11 cellular contexts compared by ENCODE assay signal in the genomic region with DNA sequence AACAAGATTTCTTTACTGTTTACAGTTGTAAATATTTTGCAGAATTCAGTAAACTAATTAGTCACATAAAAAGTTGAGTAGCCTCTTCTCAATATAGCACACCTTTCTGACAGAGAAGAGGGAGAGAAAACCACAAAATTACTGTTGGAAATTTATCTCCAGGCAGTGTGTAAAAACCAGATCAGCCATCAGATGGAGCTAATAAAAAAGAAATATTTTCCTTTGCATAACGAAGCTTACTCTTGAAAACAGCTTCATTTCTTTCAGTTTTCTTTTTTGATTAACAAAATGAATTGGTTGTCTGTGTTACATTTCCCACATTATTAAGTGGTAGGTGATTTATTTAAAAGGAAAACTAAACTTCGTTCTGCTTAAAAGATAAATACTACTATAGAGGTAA.
DNase-seq lines count a peak whose midpoint lies in the region; ATAC-seq and TF ChIP-seq lines count a peak whose summit lies in the region.
"Had no signal": no experiment of that assay in that cellular context is flagged by ENCODE, and none has a peak within 500 bp of the region (broad histone marks: within the 10 kb centered on the region; RNA-seq: fewer than 3 reads in every experiment).

No MANE protein-coding gene starts in this region.

- H3K36me3 ChIP-seq in BJ (ENCODE audit: control insufficient read depth, insufficient read depth, low read length) (no peaks in the 10 kb centered on the region), HCT116 (ENCODE audit: control insufficient read depth in 1 of 2, insufficient read depth in 2 of 2, low read length in 2 of 2) (no peaks in the 10 kb centered on the region), SU-DHL-6 (ENCODE audit: low read length) (no peaks in the 10 kb centered on the region)
- H3K36me3 ChIP-seq: lower lobe of right lung, prostate gland had no signal

- H4K20me1 ChIP-seq in HCT116 (ENCODE audit: insufficient read depth) (no peaks in the 10 kb centered on the region), SU-DHL-6 (ENCODE audit: low read depth, low read length) (no peaks in the 10 kb centered on the region)

- no peaks in the 10 kb centered on the region for H3K4me1 ChIP-seq in HCT116 (ENCODE audit: control insufficient read depth in 1 of 2, insufficient read depth in 2 of 2, low read length in 2 of 2)
- H3K4me1 ChIP-seq: lower lobe of right lung, prostate gland had no signal

- no peak overlapping the region for H3K4me2 ChIP-seq in HCT116 (ENCODE audit: low read length)
- no peak overlapping the region for H3K4me2 ChIP-seq in SU-DHL-6 (ENCODE audit: low read depth, low read length, poor library complexity, severe bottlenecking)

- H3K9me3 ChIP-seq in HCT116 (ENCODE audit: control insufficient read depth in 1 of 2, insufficient read depth in 1 of 2, low read depth in 1 of 2, low read length in 2 of 2) (no peaks in the 10 kb centered on the region), SU-DHL-6 (ENCODE audit: insufficient read depth, low read length) (no peaks in the 10 kb centered on the region)
- H3K9me3 ChIP-seq: lower lobe of right lung, prostate gland had no signal

- TF ChIP-seq CTCF in BJ (IDR thresholded peaks at IDR 0.05; ENCODE audit: insufficient read depth, low read depth, low read length), result peak; percentile 20; the same call in 1 of the 2 replicates
- peak in 2 of 3 experiments; percentile 28 to 40; a peak in 4 of 6 replicates for TF ChIP-seq CTCF in HCT116 (IDR thresholded peaks at IDR 0.05 in 2 of 3, conservative IDR thresholded peaks at IDR 0.05 in 1 of 3; ENCODE audit: borderline replicate concordance in 1 of 3, insufficient read depth in 1 of 3, low read depth in 2 of 3, low read length in 2 of 3)
- peak; percentile 13 for TF ChIP-seq CTCF in SU-DHL-6 (IDR thresholded peaks at IDR 0.05; ENCODE audit: insufficient read depth, low read length, poor library complexity, severe bottlenecking)
- no peak for TF ChIP-seq CTCF in coronary artery (IDR thresholded peaks at IDR 0.05)

- CTCF ChIA-PET in BJ (lab: Yijun Ruan, JAX) (interaction anchor here (0.8 to 1.8 kb wide), 4 partner anchors 10 to 681 kb away, joined by 3 to 6 read pairs (median 4); no protein-coding TSS in a partner anchor), HCT116 (lab: Charles Lee) (interaction anchor here (0.7 to 1.3 kb wide), 7 partner anchors 8 to 871 kb away, joined by 3 to 7 read pairs (median 4); no protein-coding TSS in a partner anchor)

- H3K9ac ChIP-seq in HCT116 (ENCODE audit: low read length) (no peak overlapping the region), SU-DHL-6 (ENCODE audit: low read length) (no peak overlapping the region)

- H3K27ac Mint-ChIP-seq in activated naive CD4-positive, alpha-beta T cell treated with anti-CD3 and anti-CD28 coated beads, Interleukin-2, amount 50 U/mL, for 72 hours, result no peak overlapping the region
- H3K27ac Mint-ChIP-seq: activated T-cell treated with anti-CD3 and anti-CD28 coated beads, Interleukin-2, amount 50 U/mL, for 24 hours had no signal

- H2AFZ ChIP-seq in HCT116 (ENCODE audit: low read depth, low read length, poor library complexity, severe bottlenecking) (no peak overlapping the region), SU-DHL-6 (ENCODE audit: low read depth, low read length, severe bottlenecking) (peak overlapping the region; percentile 33)

- no peak for DNase-seq in BJ (ENCODE audit: low read depth)
- DNase-seq in HCT116 (ENCODE audit: low read depth, low spot score), result no peak
- DNase-seq in kidney glomerular epithelial cell (lab: John Stamatoyannopoulos, UW), result peak; percentile 25
- no peak for DNase-seq in coronary artery (ENCODE audit: low spot score)
- no peak for DNase-seq in NCI-H128 (lab: John Stamatoyannopoulos, UW; ENCODE audit: unreplicated experiment)
- DNase-seq in activated naive CD4-positive, alpha-beta T cell treated with anti-CD3 and anti-CD28 coated beads, Interleukin-2, amount 50 U/mL, for 72 hours (ENCODE audit: low spot score in 2 of 2), result no peak
- DNase-seq: activated T-cell treated with anti-CD3 and anti-CD28 coated beads, Interleukin-2, amount 50 U/mL, for 24 hours; lower lobe of right lung had no signal

- H3K9me2 ChIP-seq in HCT116 (ENCODE audit: insufficient read depth) (no peaks in the 10 kb centered on the region), SU-DHL-6 (replicated peaks; ENCODE audit: insufficient read depth, low read length) (no peaks in the 10 kb centered on the region)

- no peaks in the 10 kb centered on the region for H3K79me2 ChIP-seq in HCT116 (ENCODE audit: insufficient read depth, low read length)
- H3K79me2 ChIP-seq in SU-DHL-6 (ENCODE audit: insufficient read depth, low read length), result no peaks in the 10 kb centered on the region

- POLR2A ChIA-PET in BJ (lab: Charles Lee), result no interaction called here
- POLR2A ChIA-PET in HCT116 (lab: Charles Lee), result no interaction called here

- H3K27ac ChIP-seq in HCT116 (ENCODE audit: low read depth, low read length), result no peak overlapping the region
- no peak overlapping the region for H3K27ac ChIP-seq in SU-DHL-6 (ENCODE audit: low read depth, low read length)
- no peak overlapping the region for H3K27ac ChIP-seq in coronary artery
- H3K27ac ChIP-seq: lower lobe of right lung, prostate gland had no signal

- no peaks in the 10 kb centered on the region for H3K36me3 Mint-ChIP-seq in activated naive CD4-positive, alpha-beta T cell treated with anti-CD3 and anti-CD28 coated beads, Interleukin-2, amount 50 U/mL, for 72 hours

- no peaks in the 10 kb centered on the region for H3K9me3 Mint-ChIP-seq in activated naive CD4-positive, alpha-beta T cell treated with anti-CD3 and anti-CD28 coated beads, Interleukin-2, amount 50 U/mL, for 72 hours
- H3K9me3 Mint-ChIP-seq: activated T-cell treated with anti-CD3 and anti-CD28 coated beads, Interleukin-2, amount 50 U/mL, for 24 hours had no signal

- TF ChIP-seq POLR2A in HCT116 (IDR thresholded peaks at IDR 0.05; ENCODE audit: borderline replicate concordance, extremely low read depth, insufficient read depth, insufficient read length), result no peak

- peak; percentile 51 for TF ChIP-seq RAD21 in HCT116 (IDR thresholded peaks at IDR 0.05; ENCODE audit: low read depth)

- ATAC-seq in HCT116, result no peak
- no peak for ATAC-seq in activated naive CD4-positive, alpha-beta T cell treated with anti-CD3 and anti-CD28 coated beads, Interleukin-2, amount 50 U/mL, for 72 hours
- no peak for ATAC-seq in GM19324 (IDR thresholded peaks at IDR 0.05; ENCODE audit: low FRiP score, unreplicated experiment)
- ATAC-seq: lower lobe of right lung had no signal

- RAD21 ChIA-PET in HCT116 (lab: Charles Lee; ENCODE audit: low non-redundant PET in 1 of 2, low total read pairs in 2 of 2, uncharacterized antibody in 2 of 2, unreplicated experiment in 2 of 2), result no interaction called here

- no TSS peak for BruUV-seq in HCT116 (replicated peaks; lab: Mats Ljungman, UMichigan)

- intact Hi-C loops in HCT116 (cut with micrococcal nuclease), result no loop called here

- H3F3A ChIP-seq in SU-DHL-6 (ENCODE audit: insufficient read depth), result no peaks in the 10 kb centered on the region

- no peak overlapping the region for H3K4me3 ChIP-seq in BJ (ENCODE audit: low read depth, low read length)
- no peak overlapping the region for H3K4me3 ChIP-seq in HCT116 (replicated peaks in 1 of 2; ENCODE audit: low read depth in 1 of 2, low read length in 2 of 2)
- no peak overlapping the region for H3K4me3 ChIP-seq in SU-DHL-6 (ENCODE audit: insufficient read depth, low read length, poor library complexity, severe bottlenecking)
- H3K4me3 ChIP-seq in coronary artery, result no peak overlapping the region
- H3K4me3 ChIP-seq: lower lobe of right lung, prostate gland had no signal

- H3K27me3 ChIP-seq in BJ (ENCODE audit: control insufficient read depth, insufficient read depth, low read length) (no peaks in the 10 kb centered on the region), HCT116 (ENCODE audit: insufficient read depth, low read length) (no peaks in the 10 kb centered on the region), SU-DHL-6 (ENCODE audit: low read length) (no peaks in the 10 kb centered on the region)

TF ChIP-seq in HCT116, 20 proteins besides CTCF, POLR2A, EP300 and RAD21 (continues in another document):
- TF ChIP-seq MAX (IDR thresholded peaks at IDR 0.05), result no peak
- no peak for TF ChIP-seq EZH2phosphoT487 (IDR thresholded peaks at IDR 0.05; ENCODE audit: borderline replicate concordance)
- TF ChIP-seq EZH2 (IDR thresholded peaks at IDR 0.05), result no peak
- TF ChIP-seq, protein P1, sequence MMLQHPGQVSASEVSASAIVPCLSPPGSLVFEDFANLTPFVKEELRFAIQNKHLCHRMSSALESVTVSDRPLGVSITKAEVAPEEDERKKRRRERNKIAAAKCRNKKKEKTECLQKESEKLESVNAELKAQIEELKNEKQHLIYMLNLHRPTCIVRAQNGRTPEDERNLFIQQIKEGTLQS (IDR thresholded peaks at IDR 0.05), result no peak
- no peak for TF ChIP-seq JUND (IDR thresholded peaks at IDR 0.05)
- TF ChIP-seq ZFX (IDR thresholded peaks at IDR 0.05), result no peak
- TF ChIP-seq ZNF274 (IDR thresholded peaks at IDR 0.05; ENCODE audit: low read depth, low read length), result no peak
- TF ChIP-seq SRF (IDR thresholded peaks at IDR 0.05; ENCODE audit: low read depth), result no peak
- no peak for TF ChIP-seq EGR1 (IDR thresholded peaks at IDR 0.05; ENCODE audit: low read depth)
- no peak for TF ChIP-seq POLR2AphosphoS5 (IDR thresholded peaks at IDR 0.05; ENCODE audit: low read depth, low read length)
- no peak for TF ChIP-seq TCF7L2 (IDR thresholded peaks at IDR 0.05; ENCODE audit: borderline replicate concordance, extremely low read depth, insufficient read depth, insufficient read length)
- TF ChIP-seq ZBTB33 (IDR thresholded peaks at IDR 0.05; ENCODE audit: extremely low read depth, insufficient replicate concordance, low read length), result no peak
- no peak for TF ChIP-seq YY1 (IDR thresholded peaks at IDR 0.05; ENCODE audit: extremely low read depth, insufficient replicate concordance, low read depth, low read length)
